ENCODE assay signal across 18 cellular contexts in genomic region chr22:32864596-32864995, GRCh38.
"Had no signal": no experiment of that assay in that cellular context is flagged by ENCODE, and none has a peak within 500 bp of the region (broad histone marks: within the 10 kb centered on the region; RNA-seq: fewer than 3 reads in every experiment).

No MANE protein-coding gene starts in this region.

- H3K27ac Mint-ChIP-seq: immature natural killer cell had no signal

- H3K4me3 ChIP-seq: coronary artery, dorsolateral prefrontal cortex, esophagus squamous epithelium, gastroesophageal sphincter, heart left ventricle, hepatocyte, left lung, lower lobe of right lung had no signal

- H3K4me3 Mint-ChIP-seq: immature natural killer cell had no signal

- H3K79me2 ChIP-seq: hepatocyte had no signal

- H3K9me3 Mint-ChIP-seq: immature natural killer cell had no signal

- H3K27ac ChIP-seq: coronary artery, dorsolateral prefrontal cortex, epithelial cell of prostate, esophagus squamous epithelium, foreskin keratinocyte, gastroesophageal sphincter, heart left ventricle, hepatocyte, left lung, lower lobe of right lung had no signal

- H2AFZ ChIP-seq: hepatocyte had no signal

- H3K27me3 ChIP-seq: dorsolateral prefrontal cortex, esophagus squamous epithelium, foreskin keratinocyte, gastroesophageal sphincter, heart left ventricle, hepatocyte, left lung had no signal

- H3K4me1 ChIP-seq: esophagus squamous epithelium, foreskin keratinocyte, left lung, lower lobe of right lung had no signal

- DNase-seq: dermis blood vessel endothelial cell; dorsolateral prefrontal cortex; effector CD4-positive, alpha-beta T cell; effector memory CD4-positive, alpha-beta T cell; esophagus squamous epithelium; foreskin keratinocyte; heart left ventricle; hypothalamus; immature natural killer cell; left cardiac atrium; left lung; left ventricle myocardium superior; lower lobe of right lung; midbrain had no signal

- H3K4me1 Mint-ChIP-seq: immature natural killer cell had no signal

- H3K36me3 Mint-ChIP-seq: immature natural killer cell had no signal

- H3K4me2 ChIP-seq: hepatocyte had no signal

- H3K9me3 ChIP-seq: esophagus squamous epithelium, gastroesophageal sphincter, heart left ventricle, left lung, lower lobe of right lung had no signal
